20 cellular contexts compared by ENCODE assay signal in the genomic region with DNA sequence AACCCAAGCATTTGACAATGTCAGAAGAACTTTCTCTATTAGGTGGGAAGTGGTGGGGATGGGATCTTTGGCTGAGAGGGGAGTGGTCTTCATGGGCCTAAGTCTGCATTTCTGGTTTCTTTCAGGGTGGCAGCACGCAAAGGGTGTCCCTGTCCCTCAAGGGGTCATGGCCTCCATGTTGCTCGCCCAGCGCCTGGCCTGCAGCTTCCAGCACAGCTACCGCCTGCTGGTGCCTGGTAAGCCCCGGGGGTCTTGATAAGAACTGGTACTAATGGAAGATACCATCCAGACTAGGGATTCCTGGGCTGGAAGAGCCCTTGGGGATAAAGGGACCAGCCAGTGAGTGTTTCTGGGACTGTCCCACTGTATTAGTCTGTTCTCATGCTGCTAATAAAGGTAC.
DNase-seq lines count a peak whose midpoint lies in the region; ATAC-seq, FAIRE-seq and TF ChIP-seq lines count a peak whose summit lies in the region.
"Had no signal": no experiment of that assay in that cellular context is flagged by ENCODE, and none has a peak within 500 bp of the region (broad histone marks: within the 10 kb centered on the region; RNA-seq: fewer than 3 reads in every experiment).

No MANE protein-coding gene starts in this region.

- H3K79me2 ChIP-seq in K562 (ENCODE audit: control insufficient read depth, insufficient read depth, low read length) = no peaks in the 10 kb centered on the region

- no peak overlapping the region for H3K4me2 ChIP-seq in K562 (ENCODE audit: insufficient read depth, low read length)
- H3K4me2 ChIP-seq in neuronal stem cell (ENCODE audit: insufficient read depth, low read length, poor library complexity, severe bottlenecking) = no peak overlapping the region

- H3K36me3 ChIP-seq in K562 (ENCODE audit: control insufficient read depth, insufficient read depth, low read length) (no peaks in the 10 kb centered on the region), endodermal cell (ENCODE audit: control insufficient read depth, insufficient read depth, low read length) (no peaks in the 10 kb centered on the region), neuronal stem cell (replicated peaks in 1 of 2; ENCODE audit: control insufficient read depth in 2 of 2, insufficient read depth in 2 of 2, low read length in 2 of 2) (peaks cover 1 to 30% of the 10 kb centered on the region in 2 donors), thymus (ENCODE audit: control insufficient read depth, insufficient read depth) (no peaks in the 10 kb centered on the region)
- H3K36me3 ChIP-seq: HAP-1 had no signal

- peaks cover 15% of the 10 kb centered on the region for H3K36me3 Mint-ChIP-seq in endodermal cell (ENCODE audit: low read depth)

- peaks cover 19% of the 10 kb centered on the region for H3K9me3 Mint-ChIP-seq in endodermal cell
- H3K9me3 Mint-ChIP-seq: CD4-positive, alpha-beta T cell had no signal

- H3K27me3 ChIP-seq in K562 (ENCODE audit: control insufficient read depth in 2 of 2, insufficient read depth in 2 of 2, low read length in 2 of 2) (peaks cover 12 to 30% of the 10 kb centered on the region in 2 experiments), endodermal cell (ENCODE audit: control insufficient read depth, insufficient read depth, low read length, poor library complexity, severe bottlenecking) (no peaks in the 10 kb centered on the region), neuronal stem cell (ENCODE audit: control insufficient read depth in 3 of 3, insufficient read depth in 3 of 3, low read depth in 1 of 3, low read length in 3 of 3) (no peaks in the 10 kb centered on the region), thymus (ENCODE audit: control insufficient read depth, insufficient read depth) (no peaks in the 10 kb centered on the region)

- peak overlapping the region; percentile 17 for H3K14ac ChIP-seq in neuronal stem cell (ENCODE audit: low read length)

- CTCF ChIA-PET in K562 (lab: Yijun Ruan, JAX; ENCODE audit: low intra/inter-chr PET ratio) = no interaction called here

- H3K4me3 ChIP-seq in K562 (no peak overlapping the region), endodermal cell (ENCODE audit: low read length) (no peak overlapping the region), neuronal stem cell (ENCODE audit: low read length in 2 of 2) (no peak overlapping the region), thymus (ENCODE audit: low read length) (no peak overlapping the region)
- H3K4me3 ChIP-seq: GM23248, HAP-1 had no signal

- no peak for TF ChIP-seq CTCF in K562 (IDR thresholded peaks at IDR 0.05 in 2 of 3, conservative IDR thresholded peaks at IDR 0.05 in 1 of 3; ENCODE audit: insufficient read depth in 2 of 3, low read depth in 1 of 3, low read length in 3 of 3)
- TF ChIP-seq CTCF in endodermal cell (conservative IDR thresholded peaks at IDR 0.05) = no peak

- in situ Hi-C loops in K562 (cut with MboI) = no loop called here

- no TSS peak for BruUV-seq in K562 (replicated peaks; lab: Mats Ljungman, UMichigan)

- no peaks in the 10 kb centered on the region for H3K79me1 ChIP-seq in neuronal stem cell (ENCODE audit: low read depth, low read length)

- no peak overlapping the region for H3K4ac ChIP-seq in neuronal stem cell (ENCODE audit: low read length)

- H3K9me3 ChIP-seq in K562 (replicated peaks; ENCODE audit: control insufficient read depth, insufficient read depth, low read depth, low read length) (no peaks in the 10 kb centered on the region), endodermal cell (ENCODE audit: control insufficient read depth, low read length) (peaks cover 8% of the 10 kb centered on the region), neuronal stem cell (replicated peaks in 1 of 2; ENCODE audit: control insufficient read depth in 2 of 2, insufficient read depth in 1 of 2, low read depth in 1 of 2, low read length in 2 of 2) (peaks cover 6 to 18% of the 10 kb centered on the region in 2 donors), thymus (ENCODE audit: control insufficient read depth) (no peaks in the 10 kb centered on the region)
- H3K9me3 ChIP-seq: Caco-2, HAP-1 had no signal

- H3K4me3 Mint-ChIP-seq in endodermal cell = no peak overlapping the region
- H3K4me3 Mint-ChIP-seq: CD4-positive, alpha-beta T cell; IgD-negative memory B cell had no signal

- H2BK12ac ChIP-seq in neuronal stem cell (ENCODE audit: low read length) = no peak overlapping the region

- no peak overlapping the region for H3K27ac Mint-ChIP-seq in endodermal cell
- H3K27ac Mint-ChIP-seq: CD4-positive, alpha-beta T cell; IgD-negative memory B cell had no signal

- no peak for TF ChIP-seq RAD21 in K562 (CRISPR knock-in tag; conservative IDR thresholded peaks at IDR 0.05 in 1 of 2, IDR thresholded peaks at IDR 0.05 in 1 of 2)

- ATAC-seq in K562 (no peak), GM21367 (IDR thresholded peaks at IDR 0.05; ENCODE audit: unreplicated experiment) (no peak), HG03025 (IDR thresholded peaks at IDR 0.05; ENCODE audit: low FRiP score, unreplicated experiment) (no peak)

- no peaks in the 10 kb centered on the region for H3K27me3 Mint-ChIP-seq in endodermal cell (ENCODE audit: insufficient read depth)
- H3K27me3 Mint-ChIP-seq: CD4-positive, alpha-beta T cell; IgD-negative memory B cell had no signal

- no peak for TF ChIP-seq POLR2A in K562 (conservative IDR thresholded peaks at IDR 0.05)

- H3K27ac ChIP-seq in K562 (ENCODE audit: extremely low read depth, low read depth, low read length) = no peak overlapping the region
- H3K27ac ChIP-seq in endodermal cell (ENCODE audit: low read depth, low read length) = no peak overlapping the region
- no peak overlapping the region for H3K27ac ChIP-seq in neuronal stem cell (replicated peaks; ENCODE audit: low read length)
- peak overlapping the region; percentile 13 for H3K27ac ChIP-seq in thymus (ENCODE audit: low read depth)
- H3K27ac ChIP-seq: C4-2B, GM23248 had no signal

- H2AFZ ChIP-seq in K562 (ENCODE audit: low read depth, low read length) (no peak overlapping the region), neuronal stem cell (ENCODE audit: low read length) (no peak overlapping the region)
- H2AFZ ChIP-seq: GM23248 had no signal

- no peaks in the 10 kb centered on the region for H3K9me1 ChIP-seq in K562 (ENCODE audit: control insufficient read depth, insufficient read depth, low read length)

- no peak for TF ChIP-seq EP300 in K562 (IDR thresholded peaks at IDR 0.05; ENCODE audit: low read length)

- WGBS in K562 (ENCODE audit: insufficient coverage, low coverage, missing lambda C conversion rate) = 0% methylated on average over 5 of the region's 5 CpGs
- WGBS in endodermal cell (ENCODE audit: insufficient coverage in 1 of 2, insufficient read length in 1 of 2), 2 experiments = 90 to 95% methylated on average over 5 of the region's 5 CpGs
- no CpG with 5 or more reads among the region's 5 CpGs for WGBS in neuronal stem cell (ENCODE audit: extremely low coverage in 2 of 2, insufficient read length in 2 of 2, insufficient replicate concordance in 1 of 2), 2 donors
- WGBS in thymus = 97% methylated on average over 5 of the region's 5 CpGs

- intact Hi-C loops in K562 (cut with micrococcal nuclease) = no loop called here

- H4K91ac ChIP-seq in neuronal stem cell (ENCODE audit: low read depth, low read length, poor library complexity) = no peak overlapping the region

- H3K9ac ChIP-seq in K562 (ENCODE audit: insufficient read depth in 1 of 2, low read depth in 2 of 2, low read length in 2 of 2) = no peak overlapping the region
- no peak overlapping the region for H3K9ac ChIP-seq in endodermal cell (ENCODE audit: extremely low read depth, low read length, poor library complexity, severe bottlenecking)
- H3K9ac ChIP-seq in neuronal stem cell (ENCODE audit: low read depth, low read length, poor library complexity) = no peak overlapping the region
- H3K9ac ChIP-seq: GM23248 had no signal

- peak overlapping the region; percentile 72 for H4K8ac ChIP-seq in neuronal stem cell (ENCODE audit: low read depth, low read length)

- H3K4me1 ChIP-seq in K562 (replicated peaks in 1 of 2; ENCODE audit: control insufficient read depth in 2 of 2, insufficient read depth in 2 of 2, low read length in 2 of 2) = no peaks in the 10 kb centered on the region; a peak in 1 of 5 replicates
- H3K4me1 ChIP-seq in endodermal cell (ENCODE audit: control insufficient read depth, insufficient read depth, low read length) = no peaks in the 10 kb centered on the region
- no peaks in the 10 kb centered on the region for H3K4me1 ChIP-seq in neuronal stem cell (ENCODE audit: control insufficient read depth in 2 of 2, insufficient read depth in 1 of 2, low read depth in 1 of 2, low read length in 2 of 2)
- H3K4me1 ChIP-seq in thymus (ENCODE audit: control insufficient read depth, insufficient read depth, low read length) = no peaks in the 10 kb centered on the region
- H3K4me1 ChIP-seq: HAP-1 had no signal

- POLR2A ChIA-PET in K562 (lab: Yijun Ruan, JAX) = no interaction called here

- no peak for FAIRE-seq in K562 (lab: Jason Lieb, UNC)
- FAIRE-seq: A204.1, D721Med, G401.6, GM12891, GM19239, HTR-8/SVneo had no signal

- H2BK120ac ChIP-seq in neuronal stem cell (ENCODE audit: low read depth, low read length) = no peak overlapping the region

- H3K23ac ChIP-seq in neuronal stem cell (ENCODE audit: low read depth, low read length, poor library complexity) = no peak overlapping the region

- no peaks in the 10 kb centered on the region for H3K4me1 Mint-ChIP-seq in endodermal cell

- H4K20me1 ChIP-seq in K562 (replicated peaks; ENCODE audit: control insufficient read depth, insufficient read depth, low read length) = no peaks in the 10 kb centered on the region

- peak overlapping the region; percentile 75 for H2AK5ac ChIP-seq in neuronal stem cell (ENCODE audit: low read depth, low read length)

- H2BK15ac ChIP-seq in neuronal stem cell (ENCODE audit: low read length) = no peak overlapping the region

- peak overlapping the region; percentile 83 for H3K18ac ChIP-seq in neuronal stem cell (ENCODE audit: low read length)

- DNase-seq in K562 (ENCODE audit: extremely low read depth in 1 of 4, low spot score in 3 of 4) (no peak), endodermal cell (peak; percentile 31), neuronal stem cell (ENCODE audit: low spot score) (no peak), NOMO-1 (lab: John Stamatoyannopoulos, UW; ENCODE audit: unreplicated experiment in 2 of 2) (no peak)
- DNase-seq: ACHN; Caco-2; CD4-positive, alpha-beta T cell; GM23248 had no signal

- no peak overlapping the region for H2BK5ac ChIP-seq in neuronal stem cell (ENCODE audit: low read length)

TF ChIP-seq in K562, 482 proteins besides CTCF, POLR2A, EP300 and RAD21 (continues in another document):
- TF ChIP-seq ZNF121 (CRISPR knock-in tag; conservative IDR thresholded peaks at IDR 0.05) (0 out of 2 replicates have a peak, but pooled peaks have one; percentile 4), SNAPC5 (CRISPR knock-in tag; IDR thresholded peaks at IDR 0.05) (no peak)
